25 cellular contexts compared by ENCODE assay signal in the genomic region with DNA sequence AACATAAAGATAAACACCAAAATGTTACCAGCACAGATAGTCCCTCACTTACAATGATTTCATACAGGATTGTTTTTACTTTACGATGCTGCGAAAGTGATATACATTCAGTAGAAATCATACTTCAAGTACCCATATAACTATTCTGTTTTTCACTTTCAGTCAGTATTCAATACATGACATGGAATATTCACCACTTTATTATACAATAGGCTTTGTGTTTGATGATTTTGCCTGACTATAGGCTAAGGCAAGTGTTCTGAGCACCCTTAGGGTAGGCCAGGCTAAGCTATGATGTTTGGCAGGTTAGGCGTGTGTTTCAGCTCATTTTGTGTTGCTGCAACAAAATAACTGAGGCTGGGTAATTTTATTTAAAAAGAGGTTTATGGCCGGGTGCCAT.
DNase-seq lines count a peak whose midpoint lies in the region; ATAC-seq, FAIRE-seq and TF ChIP-seq lines count a peak whose summit lies in the region.
"Had no signal": no experiment of that assay in that cellular context is flagged by ENCODE, and none has a peak within 500 bp of the region (broad histone marks: within the 10 kb centered on the region; RNA-seq: fewer than 3 reads in every experiment).

No MANE protein-coding gene starts in this region.

- TF ChIP-seq EP300 in GM12878 (IDR thresholded peaks at IDR 0.05; ENCODE audit: borderline replicate concordance in 1 of 2, control insufficient read depth in 1 of 2, low read depth in 2 of 2, low read length in 2 of 2): no peak

- RAD21 ChIA-PET in GM12878 (lab: Charles Lee; ENCODE audit: unreplicated experiment): no interaction called here

- H2AFZ ChIP-seq in GM12878 (ENCODE audit: control insufficient read depth, low read depth, low read length): no peak overlapping the region
- H2AFZ ChIP-seq: GM23338 had no signal

- H3K4me2 ChIP-seq in GM12878 (ENCODE audit: control insufficient read depth, insufficient read depth): no peak overlapping the region
- H3K4me2 ChIP-seq: GM23338 had no signal

- TF ChIP-seq CTCF in GM12878 (IDR thresholded peaks at IDR 0.05 in 2 of 3, conservative IDR thresholded peaks at IDR 0.05 in 1 of 3; ENCODE audit: control insufficient read depth in 2 of 3, extremely low read depth in 1 of 3, insufficient read depth in 1 of 3, low read depth in 3 of 3, low read length in 3 of 3): no peak

- no peak for TF ChIP-seq RAD21 in GM12878 (IDR thresholded peaks at IDR 0.05; ENCODE audit: insufficient read depth, low read depth, low read length)

- no peaks in the 10 kb centered on the region for H3K9me3 ChIP-seq in GM12878 (replicated peaks; ENCODE audit: control insufficient read depth, insufficient read depth, low read length)
- H3K9me3 ChIP-seq: SJCRH30 had no signal

- no peaks in the 10 kb centered on the region for H3K36me3 ChIP-seq in GM12878 (ENCODE audit: control insufficient read depth in 2 of 2, insufficient read depth in 2 of 2, low read length in 1 of 2)
- H3K36me3 ChIP-seq: SJCRH30 had no signal

- no peak overlapping the region for H3K9ac ChIP-seq in GM12878 (ENCODE audit: control insufficient read depth, insufficient read depth, low read length)

- H3K4me3 ChIP-seq in GM12878: no peak overlapping the region
- H3K4me3 ChIP-seq: GM23338, SJCRH30 had no signal

- no peaks in the 10 kb centered on the region for H3K79me2 ChIP-seq in GM12878 (ENCODE audit: control insufficient read depth, insufficient read depth, low read length)

- no TSS peak for BruUV-seq in GM12878 (replicated peaks; lab: Mats Ljungman, UMichigan)

- in situ Hi-C loops in GM12878 (cut with MboI): no loop called here

- SMC1A ChIA-PET in GM12878 (lab: Charles Lee; ENCODE audit: uncharacterized antibody, unreplicated experiment): no interaction called here

- no peak for TF ChIP-seq POLR2A in GM12878 (IDR thresholded peaks at IDR 0.05; ENCODE audit: low read depth, low read length)

- intact Hi-C loops in GM12878 (cut with micrococcal nuclease; ENCODE audit: unreplicated experiment): no loop called here

- ATAC-seq in activated CD4-positive, CD25-positive, alpha-beta regulatory T cell treated with anti-CD3 and anti-CD28 coated beads, Interleukin-2, amount 50 U/mL, for 24 hours: peak; percentile 50 to 66
- no peak for ATAC-seq in activated naive CD8-positive, alpha-beta T cell treated with anti-CD3 and anti-CD28 coated beads, Interleukin-2, amount 50 U/mL, for 24 hours
- no peak for ATAC-seq in GM12878
- ATAC-seq: GM23338, PC-3, Right ventricle myocardium inferior had no signal

- H3K27me3 ChIP-seq in GM12878 (replicated peaks in 1 of 2; ENCODE audit: control insufficient read depth in 2 of 2, insufficient read depth in 2 of 2, low read length in 1 of 2): no peaks in the 10 kb centered on the region
- H3K27me3 ChIP-seq: SJCRH30 had no signal

- peaks cover under 1% of the 10 kb centered on the region for H3K9me3 Mint-ChIP-seq in activated naive CD8-positive, alpha-beta T cell treated with anti-CD3 and anti-CD28 coated beads for 36 hours
- no peaks in the 10 kb centered on the region for H3K9me3 Mint-ChIP-seq in activated naive CD8-positive, alpha-beta T cell treated with anti-CD3 and anti-CD28 coated beads, Interleukin-2, amount 50 U/mL, for 24 hours
- H3K9me3 Mint-ChIP-seq: GM23338, H9 had no signal

- H3K4me1 ChIP-seq in GM12878 (ENCODE audit: control insufficient read depth, insufficient read depth, low read length): peaks cover 17% of the 10 kb centered on the region
- H3K4me1 ChIP-seq: SJCRH30 had no signal

- CTCF ChIA-PET in GM12878 (lab: Yijun Ruan, JAX): interaction anchor here (1.0 to 1.6 kb wide), 2 partner anchors 13 to 75 kb away, joined by 3 read pairs; no protein-coding TSS in a partner anchor

- H3K27ac ChIP-seq in GM12878 (ENCODE audit: control insufficient read depth, insufficient read depth): no peak overlapping the region
- H3K27ac ChIP-seq: C4-2B, SJCRH30 had no signal

- no peaks in the 10 kb centered on the region for H3K27me3 Mint-ChIP-seq in activated naive CD8-positive, alpha-beta T cell treated with anti-CD3 and anti-CD28 coated beads for 36 hours
- no peaks in the 10 kb centered on the region for H3K27me3 Mint-ChIP-seq in activated naive CD8-positive, alpha-beta T cell treated with anti-CD3 and anti-CD28 coated beads, Interleukin-2, amount 50 U/mL, for 24 hours
- H3K27me3 Mint-ChIP-seq: B cell had no signal

- peak overlapping the region; percentile 8 for H3K4me3 Mint-ChIP-seq in activated naive CD8-positive, alpha-beta T cell treated with anti-CD3 and anti-CD28 coated beads for 36 hours
- no peak overlapping the region for H3K4me3 Mint-ChIP-seq in activated naive CD8-positive, alpha-beta T cell treated with anti-CD3 and anti-CD28 coated beads, Interleukin-2, amount 50 U/mL, for 24 hours
- H3K4me3 Mint-ChIP-seq: B cell, GM23338, H9 had no signal

- H3K27ac Mint-ChIP-seq in activated naive CD8-positive, alpha-beta T cell treated with anti-CD3 and anti-CD28 coated beads for 36 hours: no peak overlapping the region
- no peak overlapping the region for H3K27ac Mint-ChIP-seq in activated naive CD8-positive, alpha-beta T cell treated with anti-CD3 and anti-CD28 coated beads, Interleukin-2, amount 50 U/mL, for 24 hours
- H3K27ac Mint-ChIP-seq: B cell, GM23338, H9 had no signal

- no peak for FAIRE-seq in GM12878 (lab: Jason Lieb, UNC)
- FAIRE-seq: HTR-8/SVneo had no signal

- POLR2A ChIA-PET in GM12878 (lab: Charles Lee): no interaction called here

- no peaks in the 10 kb centered on the region for H4K20me1 ChIP-seq in GM12878 (ENCODE audit: control insufficient read depth, insufficient read depth)

- no peaks in the 10 kb centered on the region for H3K36me3 Mint-ChIP-seq in activated naive CD8-positive, alpha-beta T cell treated with anti-CD3 and anti-CD28 coated beads for 36 hours
- H3K36me3 Mint-ChIP-seq in activated naive CD8-positive, alpha-beta T cell treated with anti-CD3 and anti-CD28 coated beads, Interleukin-2, amount 50 U/mL, for 24 hours (ENCODE audit: low read depth): no peaks in the 10 kb centered on the region

- no peak for DNase-seq in activated CD4-positive, CD25-positive, alpha-beta regulatory T cell treated with anti-CD3 and anti-CD28 coated beads, Interleukin-2, amount 50 U/mL, for 72 hours
- DNase-seq in activated naive CD8-positive, alpha-beta T cell treated with anti-CD3 and anti-CD28 coated beads for 36 hours: no peak
- DNase-seq in activated naive CD8-positive, alpha-beta T cell treated with anti-CD3 and anti-CD28 coated beads, Interleukin-2, amount 50 U/mL, for 24 hours: no peak
- DNase-seq in GM12878 (ENCODE audit: low read depth, low spot score): no peak
- DNase-seq in NOMO-1 treated with dmso at 0.1 percent for 144 hours (lab: John Stamatoyannopoulos, UW; ENCODE audit: unreplicated experiment): no peak
- no peak for DNase-seq in CD1c-positive myeloid dendritic cell (ENCODE audit: extremely low spot score)
- DNase-seq in NK-92 treated with Interleukin-12 subunit alpha and Interleukin-12 subunit beta, amount 100 ng/mL, for 24 hours (lab: John Stamatoyannopoulos, UW): no peak
- DNase-seq: Calu3, DMS153, DND-41, H9, NCI-H1092, NCI-H1417 treated with DMSO at 0.1 percent for 48 hours, NCI-H1694 treated with DMSO at 0.1 percent for 48 hours, NCI-H2081, NCI-H2227 treated with DMSO at 0.1 percent for 48 hours, NCI-H526 treated with DMSO at 0.1 percent for 48 hours, PC-3, SJCRH30 had no signal

- H3K4me1 Mint-ChIP-seq in activated naive CD8-positive, alpha-beta T cell treated with anti-CD3 and anti-CD28 coated beads for 36 hours: peaks cover 15% of the 10 kb centered on the region
- H3K4me1 Mint-ChIP-seq in activated naive CD8-positive, alpha-beta T cell treated with anti-CD3 and anti-CD28 coated beads, Interleukin-2, amount 50 U/mL, for 24 hours: peaks cover 29% of the 10 kb centered on the region
- H3K4me1 Mint-ChIP-seq: GM23338 had no signal

- 96% methylated on average over 4 of the region's 4 CpGs for WGBS in GM12878 (ENCODE audit: insufficient coverage, insufficient replicate concordance, low lambda C conversion rate, missing lambda C conversion rate)

TF ChIP-seq in GM12878, 131 proteins besides CTCF, POLR2A, EP300 and RAD21:
- TF ChIP-seq JUNB (IDR thresholded peaks at IDR 0.05) (0 out of 2 replicates have a peak, but pooled peaks have one; percentile 11), IKZF1 (conservative IDR thresholded peaks at IDR 0.05) (no peak)

Comparison
In these comparisons a context has a peak if more than half of its experiments do, and no peak if none do; other contexts are left out.
1. ATAC-seq: peak in activated CD4-positive, CD25-positive, alpha-beta regulatory T cell treated with anti-CD3 and anti-CD28 coated beads, Interleukin-2, amount 50 U/mL, for 24 hours (2 of 2); none in activated naive CD8-positive, alpha-beta T cell treated with anti-CD3 and anti-CD28 coated beads, Interleukin-2, amount 50 U/mL, for 24 hours (single experiment) and GM12878 (single experiment).